Comparison of ENCODE assay signal across 8 cellular contexts in genomic region chr5:113022661-113023060, GRCh38. TPM values are rescaled to one million over a fixed set of nuclear protein-coding genes. Genes with fewer than 3 reads are reported as not detected.
A peak's percentile ranks its signal among the peaks of the same experiment; 100 is the strongest.
DNase-seq lines count a peak whose midpoint lies in the region; ATAC-seq, FAIRE-seq and TF ChIP-seq lines count a peak whose summit lies in the region.

No MANE protein-coding gene starts in this region.

- 59 to 62% (median 60%) methylated on average over 2 of the region's 2 CpGs for WGBS in psoas muscle, 3 donors

- H3K4me1 ChIP-seq in Loucy (ENCODE audit: insufficient read depth, low read length, poor library complexity, severe bottlenecking) (peaks cover 29% of the 10 kb centered on the region), foreskin keratinocyte (peaks cover 37% of the 10 kb centered on the region), ascending aorta (no peaks in the 10 kb centered on the region), psoas muscle (peaks cover 3% of the 10 kb centered on the region)

- no peak for DNase-seq in GM18507 (ENCODE audit: extremely low spot score, insufficient read length, low read depth)
- peak; percentile 17 to 47 for DNase-seq in foreskin keratinocyte
- DNase-seq in ascending aorta (ENCODE audit: low spot score in 2 of 2), result no peak
- DNase-seq in DMS 273 (lab: John Stamatoyannopoulos, UW; ENCODE audit: unreplicated experiment), result no peak
- DNase-seq in epidermal melanocyte (ENCODE audit: insufficient read length, low spot score), result no peak
- no peak for DNase-seq in psoas muscle

- peak overlapping the region; percentile 58 for H3K4me2 ChIP-seq in Loucy (ENCODE audit: low read depth, low read length, poor library complexity, severe bottlenecking)

- intact Hi-C loops in ascending aorta (cut with DNase I), result no loop called here
- intact Hi-C loops in psoas muscle (cut with DNase I), result no loop called here

- peak; percentile 62 for FAIRE-seq in GM18507 (lab: Jason Lieb, UNC)

- H3K36me3 ChIP-seq in Loucy (ENCODE audit: insufficient read depth, low read length) (peaks cover 16% of the 10 kb centered on the region; the same call in 1 of the 2 replicates), ascending aorta (peaks cover 11 to 26% of the 10 kb centered on the region in 2 donors), psoas muscle (ENCODE audit: insufficient read depth in 1 of 2, low read depth in 1 of 2) (peaks cover 6 to 48% of the 10 kb centered on the region in 2 donors)

- ATAC-seq in GM21786 (IDR thresholded peaks at IDR 0.05; ENCODE audit: unreplicated experiment) (peak; percentile 73), foreskin keratinocyte (peak; percentile 4), psoas muscle (no peak)

- H4K20me1 ChIP-seq in Loucy (ENCODE audit: insufficient read depth, low read length, poor library complexity, severe bottlenecking), result peaks cover 22% of the 10 kb centered on the region

- no peaks in the 10 kb centered on the region for H3K27me3 ChIP-seq in Loucy (ENCODE audit: insufficient read depth, low read length, poor library complexity, severe bottlenecking)
- H3K27me3 ChIP-seq in foreskin keratinocyte, result no peaks in the 10 kb centered on the region
- H3K27me3 ChIP-seq in ascending aorta, result no peaks in the 10 kb centered on the region
- no peaks in the 10 kb centered on the region for H3K27me3 ChIP-seq in psoas muscle (ENCODE audit: insufficient read depth in 3 of 3, low read length in 2 of 3)

- TF ChIP-seq CTCF in Loucy (conservative IDR thresholded peaks at IDR 0.05; ENCODE audit: low read length), result no peak
- no peak for TF ChIP-seq CTCF in foreskin keratinocyte (conservative IDR thresholded peaks at IDR 0.05)
- no peak for TF ChIP-seq CTCF in ascending aorta (IDR thresholded peaks at IDR 0.05)
- no peak for TF ChIP-seq CTCF in psoas muscle (IDR thresholded peaks at IDR 0.05)

- 0 out of 2 replicates have a peak, but pooled peaks cover 8% of the 10 kb centered on the region for H3K79me2 ChIP-seq in Loucy (ENCODE audit: insufficient read depth, low read length)

- H3K27ac ChIP-seq in foreskin keratinocyte (no peak overlapping the region), ascending aorta (no peak overlapping the region), psoas muscle (no peak overlapping the region)

- no peaks in the 10 kb centered on the region for H3K9me2 ChIP-seq in Loucy (replicated peaks; ENCODE audit: low read depth, low read length)

- no peaks in the 10 kb centered on the region for H3K9me3 ChIP-seq in Loucy (ENCODE audit: insufficient read depth, low read depth, low read length)
- no peaks in the 10 kb centered on the region for H3K9me3 ChIP-seq in ascending aorta
- no peaks in the 10 kb centered on the region for H3K9me3 ChIP-seq in psoas muscle

- H3K4me3 ChIP-seq in Loucy (ENCODE audit: low read length, poor library complexity, severe bottlenecking), result peak overlapping the region; percentile 23
- H3K4me3 ChIP-seq in ascending aorta, result no peak overlapping the region
- H3K4me3 ChIP-seq in psoas muscle, result no peak overlapping the region

- no peak overlapping the region for H2AFZ ChIP-seq in Loucy (ENCODE audit: low read length)

- H3F3A ChIP-seq in Loucy (ENCODE audit: low read depth), result no peaks in the 10 kb centered on the region

- H3K9ac ChIP-seq in Loucy (ENCODE audit: low read depth, low read length, poor library complexity, severe bottlenecking), result no peak overlapping the region

RNA-seq across cellular contexts. Expression of gene DCP2, which starts 46.1 kb away (rescaled TPM):
- 19.2 and 21.2 TPM in 2 replicates for total RNA-seq in foreskin keratinocyte
- 8.4 and 10.9 TPM in 2 replicates for polyA plus RNA-seq in foreskin keratinocyte
- 24.6 TPM for total RNA-seq in ascending aorta
- total RNA-seq in psoas muscle, result 10 to 100 TPM; 20.2 to 41.7 (median 29.9) TPM
- polyA plus RNA-seq in psoas muscle, result 1 to 10 TPM; 4.0 to 8.7 (median 5.1) TPM

Comparison
In these comparisons a context has a peak if more than half of its experiments do, and no peak if none do; other contexts are left out.
1. DNase-seq: peak in foreskin keratinocyte (2 of 2); none in GM18507 (single experiment), ascending aorta (0 of 2), DMS 273 (single experiment), epidermal melanocyte (single experiment) and psoas muscle (0 of 2).
2. ATAC-seq: peak in GM21786 (single experiment) and foreskin keratinocyte (single experiment); none in psoas muscle (0 of 4).